Comparison of ENCODE assay signal across 9 cellular contexts in genomic region chr1:36163426-36163825, GRCh38. TPM values are rescaled to one million over a fixed set of nuclear protein-coding genes. Genes with fewer than 3 reads are reported as not detected.
DNase-seq lines count a peak whose midpoint lies in the region; ATAC-seq and TF ChIP-seq lines count a peak whose summit lies in the region.
"Had no signal": no experiment of that assay in that cellular context is flagged by ENCODE, and none has a peak within 500 bp of the region (broad histone marks: within the 10 kb centered on the region; RNA-seq: fewer than 3 reads in every experiment).

No MANE protein-coding gene starts in this region.

- H3K27ac ChIP-seq in CD4-positive, alpha-beta T cell (ENCODE audit: low read depth, low read length), result peak overlapping the region; percentile 93
- H3K27ac ChIP-seq in Karpas-422 (ENCODE audit: low read length), result peak overlapping the region; percentile 91
- H3K27ac ChIP-seq in coronary artery, result peak overlapping the region; percentile 88 to 92

- no peaks in the 10 kb centered on the region for H3K27me3 Mint-ChIP-seq in CD4-positive, alpha-beta T cell
- no peaks in the 10 kb centered on the region for H3K27me3 Mint-ChIP-seq in nephron (ENCODE audit: low read depth)

- intact Hi-C loops in CD4-positive, alpha-beta T cell (cut with DNase I, micrococcal nuclease), result loop anchor here (2.0 to 5.0 kb wide), 2 partner anchors 17 to 59 kb away; partner anchors contain the start of gene THRAP3 (in 1 of the 2)

- ATAC-seq in CD4-positive, alpha-beta T cell (ENCODE audit: poor library complexity), result no peak
- ATAC-seq in SK-N-SH treated with all-trans-retinoic acid at 6 μM for 48 hours, result no peak

- no peak overlapping the region for H3K9ac ChIP-seq in Karpas-422 (ENCODE audit: low read length)

- CTCF ChIA-PET in CD4-positive, alpha-beta T cell (lab: Charles Lee), result interaction anchor here (1.0 to 6.3 kb wide), 4 partner anchors 13 to 137 kb away, joined by 3 to 74 read pairs (median 16); partner anchors contain the start of gene TRAPPC3

- peak overlapping the region; percentile 93 for H3K4me2 ChIP-seq in Karpas-422 (ENCODE audit: low read depth, low read length, poor library complexity, severe bottlenecking)

- TF ChIP-seq CTCF in CD4-positive, alpha-beta T cell (IDR thresholded peaks at IDR 0.05), result no peak
- TF ChIP-seq CTCF in coronary artery (IDR thresholded peaks at IDR 0.05) (no peak), nephron (IDR thresholded peaks at IDR 0.05; ENCODE audit: unreplicated experiment in 3 of 3) (no peak)

- H3K36me3 Mint-ChIP-seq in CD4-positive, alpha-beta T cell (ENCODE audit: low read depth), result peaks cover 43% of the 10 kb centered on the region
- H3K36me3 Mint-ChIP-seq in nephron (ENCODE audit: low read depth), result peaks cover 26% of the 10 kb centered on the region

- H3K4me3 Mint-ChIP-seq in CD4-positive, alpha-beta T cell, result peak overlapping the region; percentile 16
- peak overlapping the region in 1 of 3 experiments; percentile 19 for H3K4me3 Mint-ChIP-seq in nephron

- H3K27me3 ChIP-seq in CD4-positive, alpha-beta T cell (ENCODE audit: control insufficient read depth, insufficient read depth, low read length), result no peaks in the 10 kb centered on the region
- no peaks in the 10 kb centered on the region for H3K27me3 ChIP-seq in Karpas-422 (ENCODE audit: low read length)

- H2AFZ ChIP-seq in Karpas-422 (ENCODE audit: low read length), result no peak overlapping the region

- 0 out of 2 replicates have a peak, but pooled peaks cover 6% of the 10 kb centered on the region for H3K36me3 ChIP-seq in Karpas-422 (ENCODE audit: insufficient read depth, low read length)

- POLR2A ChIA-PET in CD4-positive, alpha-beta T cell (lab: Charles Lee), result interaction anchor here (1.2 to 5.5 kb wide), 7 partner anchors 8 to 61 kb away, joined by 4 to 194 read pairs (median 5); partner anchors contain the start of genes MAP7D1, THRAP3 and TRAPPC3

- peak overlapping the region; percentile 97 for H3K27ac Mint-ChIP-seq in CD4-positive, alpha-beta T cell
- peak overlapping the region; percentile 52 to 88 (median 76) for H3K27ac Mint-ChIP-seq in nephron

- H3K4me1 Mint-ChIP-seq in CD4-positive, alpha-beta T cell (ENCODE audit: low read depth), result peaks cover 74% of the 10 kb centered on the region
- peaks cover 58% of the 10 kb centered on the region for H3K4me1 Mint-ChIP-seq in nephron

- H3K4me3 ChIP-seq in Karpas-422 (ENCODE audit: low read length) (no peak overlapping the region), coronary artery (no peak overlapping the region)

- no peaks in the 10 kb centered on the region for H3K9me2 ChIP-seq in Karpas-422 (replicated peaks; ENCODE audit: insufficient read depth, low read length)

- DNase-seq in CD4-positive, alpha-beta T cell, result no peak
- DNase-seq in Karpas-422, result no peak
- no peak for DNase-seq in coronary artery (ENCODE audit: low spot score)
- DNase-seq in OCI-M1 (lab: John Stamatoyannopoulos, UW), result no peak
- no peak for DNase-seq in stimulated activated CD4-positive, alpha-beta T cell treated with anti-CD3 and anti-CD28 coated beads, Interleukin-12 subunit alpha, Interleukin-12 subunit beta, amount 100 ng/mL, for 4 hours
- DNase-seq in NOMO-1 treated with DMSO at 0.1 percent for 48 hours (lab: John Stamatoyannopoulos, UW; ENCODE audit: unreplicated experiment), result no peak
- DNase-seq: NCI-H2171 had no signal

- peaks cover 14% of the 10 kb centered on the region for H4K20me1 ChIP-seq in Karpas-422 (ENCODE audit: insufficient read depth, low read depth, low read length)

- no peaks in the 10 kb centered on the region for H3K9me3 Mint-ChIP-seq in CD4-positive, alpha-beta T cell
- H3K9me3 Mint-ChIP-seq in nephron, result no peaks in the 10 kb centered on the region

- peaks cover 85% of the 10 kb centered on the region for H3K4me1 ChIP-seq in Karpas-422 (ENCODE audit: low read length)

- no peaks in the 10 kb centered on the region for H3K9me3 ChIP-seq in CD4-positive, alpha-beta T cell (ENCODE audit: control insufficient read depth, low read length)
- no peaks in the 10 kb centered on the region for H3K9me3 ChIP-seq in Karpas-422 (ENCODE audit: low read length)

- H3K79me2 ChIP-seq in Karpas-422 (ENCODE audit: low read length), result peaks cover 96% of the 10 kb centered on the region

TF ChIP-seq in SK-N-SH treated with all-trans-retinoic acid at 6 μM for 48 hours, 23 proteins besides CTCF, POLR2A, EP300 and RAD21 (continues in another document):
- no peak for TF ChIP-seq ESRRG (CRISPR knock-in tag; IDR thresholded peaks at IDR 0.05)
- TF ChIP-seq BACH2 (CRISPR knock-in tag; IDR thresholded peaks at IDR 0.05; ENCODE audit: borderline replicate concordance), result no peak
- TF ChIP-seq ARNTL (CRISPR knock-in tag; IDR thresholded peaks at IDR 0.05; ENCODE audit: borderline replicate concordance, low read depth), result no peak
- TF ChIP-seq ZFP3 (CRISPR knock-in tag; IDR thresholded peaks at IDR 0.05), result no peak
- TF ChIP-seq ZNF565 (CRISPR knock-in tag; conservative IDR thresholded peaks at IDR 0.05; ENCODE audit: low read depth), result no peak
- no peak for TF ChIP-seq CREB5 (CRISPR knock-in tag; IDR thresholded peaks at IDR 0.05; ENCODE audit: low read depth)
- TF ChIP-seq ZFP30 (CRISPR knock-in tag; IDR thresholded peaks at IDR 0.05), result no peak
- no peak for TF ChIP-seq ZNF8 (CRISPR knock-in tag; IDR thresholded peaks at IDR 0.05)
- TF ChIP-seq CSRNP3 (CRISPR knock-in tag; IDR thresholded peaks at IDR 0.05), result no peak
- TF ChIP-seq PPARA (CRISPR knock-in tag; IDR thresholded peaks at IDR 0.05; ENCODE audit: borderline replicate concordance), result no peak
- TF ChIP-seq TCF4 (CRISPR knock-in tag; IDR thresholded peaks at IDR 0.05; ENCODE audit: borderline replicate concordance), result no peak
- no peak for TF ChIP-seq RARB (CRISPR knock-in tag; IDR thresholded peaks at IDR 0.05)
- no peak for TF ChIP-seq TOX (CRISPR knock-in tag; IDR thresholded peaks at IDR 0.05; ENCODE audit: borderline replicate concordance)
- TF ChIP-seq ZC3H10 (CRISPR knock-in tag; IDR thresholded peaks at IDR 0.05), result no peak
- no peak for TF ChIP-seq PATZ1 (CRISPR knock-in tag; IDR thresholded peaks at IDR 0.05; ENCODE audit: borderline replicate concordance)

RNA-seq across cellular contexts. Expression of gene MAP7D1, which starts 7.5 kb away (rescaled TPM):
- total RNA-seq in CD4-positive, alpha-beta T cell, result 100 to 1,000 TPM; 156 to 163 TPM
- 24.1 and 87.3 TPM in 2 replicates for total RNA-seq in Karpas-422 (2014; rRNA removed; shearing (Covaris generic); ENCODE audit: low replicate concordance)

RNA-seq across cellular contexts. Expression of gene TRAPPC3, which starts 14.1 kb away (rescaled TPM):
- total RNA-seq in CD4-positive, alpha-beta T cell, result 10 to 100 TPM; 18.4 to 21.3 TPM
- 46.7 and 81.0 TPM in 2 replicates for total RNA-seq in Karpas-422 (2014; rRNA removed; shearing (Covaris generic); ENCODE audit: low replicate concordance)

RNA-seq across cellular contexts. Expression of gene COL8A2, which starts 38.4 kb away (rescaled TPM):
- under 1 TPM; 0.05 to 0.06 TPM for total RNA-seq in CD4-positive, alpha-beta T cell
- 0.04 TPM in 1 of 2 replicates, not detected in the other for total RNA-seq in Karpas-422 (2014; rRNA removed; shearing (Covaris generic); ENCODE audit: low replicate concordance)
